Comparison of ENCODE assay signal across 22 cellular contexts in the genomic region with DNA sequence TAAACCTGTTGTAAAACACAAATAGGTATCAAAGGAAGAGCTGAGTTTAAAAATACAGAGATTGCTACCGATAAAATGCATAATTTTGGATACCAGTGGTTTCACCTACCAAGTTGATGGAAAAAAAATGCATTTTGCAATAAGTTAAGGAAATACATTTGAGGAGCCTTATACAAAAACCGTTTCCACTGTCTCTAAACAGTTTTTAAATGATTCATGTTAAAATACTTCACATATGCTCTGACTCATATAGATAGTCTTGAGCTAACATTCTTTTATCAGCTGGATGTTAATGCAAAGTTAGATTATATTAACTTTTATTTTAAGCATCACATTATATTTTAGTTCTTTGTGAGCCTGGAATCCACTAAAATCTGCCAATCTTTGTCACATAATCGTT. TPM values are rescaled to one million over a fixed set of nuclear protein-coding genes. Genes with fewer than 3 reads are reported as not detected.
DNase-seq lines count a peak whose midpoint lies in the region; ATAC-seq and TF ChIP-seq lines count a peak whose summit lies in the region.
"Had no signal": no experiment of that assay in that cellular context is flagged by ENCODE, and none has a peak within 500 bp of the region (broad histone marks: within the 10 kb centered on the region; RNA-seq: fewer than 3 reads in every experiment).

No MANE protein-coding gene starts in this region.

- WGBS in adrenal gland, 4 donors: 73 to 81% (median 77%) methylated on average over 3 of the region's 3 CpGs

- no TSS peak for BruUV-seq in MCF 10A (replicated peaks; lab: Mats Ljungman, UMichigan)

- H3K9me3 Mint-ChIP-seq in MCF 10A (ENCODE audit: unreplicated experiment) (no peaks in the 10 kb centered on the region), T-cell (no peaks in the 10 kb centered on the region)
- H3K9me3 Mint-ChIP-seq: brain, neural crest cell had no signal

- no peak overlapping the region for H3K4me3 Mint-ChIP-seq in MCF 10A (ENCODE audit: unreplicated experiment)
- no peak overlapping the region for H3K4me3 Mint-ChIP-seq in T-cell
- H3K4me3 Mint-ChIP-seq: brain, neural crest cell had no signal

- H3K36me3 Mint-ChIP-seq in MCF 10A (ENCODE audit: insufficient read depth, unreplicated experiment) (no peaks in the 10 kb centered on the region), T-cell (no peaks in the 10 kb centered on the region)
- H3K36me3 Mint-ChIP-seq: brain had no signal

- H3K27me3 ChIP-seq in breast epithelium (no peaks in the 10 kb centered on the region), adrenal gland (no peaks in the 10 kb centered on the region)
- H3K27me3 ChIP-seq: dorsolateral prefrontal cortex, suprapubic skin had no signal

- POLR2A ChIA-PET in MCF 10A (lab: Yijun Ruan, JAX) (interaction anchor here (0.8 to 1.5 kb wide), 4 partner anchors 41 to 848 kb away, joined by 3 to 5 read pairs (median 3); partner anchors contain the start of gene ANKRD17), T-cell (lab: Charles Lee) (no interaction called here)

- DNase-seq in MCF 10A (ENCODE audit: unreplicated experiment) (peak; percentile 1), breast epithelium (ENCODE audit: low spot score in 2 of 2) (no peak), astrocyte of the spinal cord (ENCODE audit: low read depth, low spot score) (peak; percentile 51), fibroblast of villous mesenchyme (ENCODE audit: low read depth) (peak; percentile 27), OCI-M1 (lab: John Stamatoyannopoulos, UW) (no peak), T-cell (no peak), adrenal gland (no peak)
- no peak for DNase-seq in activated CD4-positive, alpha-beta T cell treated with anti-CD3 and anti-CD28 coated beads for 1 hour
- DNase-seq: activated T-cell treated with anti-CD3 and anti-CD28 coated beads for 4 hours, DMS 273 treated with DMSO at 0.1 percent for 48 hours, dorsolateral prefrontal cortex, left cardiac atrium, MM.1S, NCI-H1694, psoas muscle had no signal

- no peaks in the 10 kb centered on the region for H3K9me3 ChIP-seq in breast epithelium
- H3K9me3 ChIP-seq in adrenal gland (replicated peaks in 1 of 3): no peaks in the 10 kb centered on the region
- H3K9me3 ChIP-seq: psoas muscle, suprapubic skin had no signal

- H3K27ac Mint-ChIP-seq in MCF 10A (ENCODE audit: low read depth, unreplicated experiment): no peak overlapping the region
- H3K27ac Mint-ChIP-seq in T-cell: no peak overlapping the region
- H3K27ac Mint-ChIP-seq: brain had no signal

- CTCF ChIA-PET in MCF 10A (lab: Yijun Ruan, JAX): interaction anchor here (0.6 to 1.9 kb wide), 12 partner anchors 14 to 421 kb away, joined by 3 to 11 read pairs (median 4); partner anchors contain the start of gene ANKRD17
- CTCF ChIA-PET in T-cell (lab: Charles Lee): interaction anchor here in 1 of 2 donors (0.6 kb wide), 1 partner anchor 982 kb away, joined by 3 read pairs; no protein-coding TSS in a partner anchor

- in situ Hi-C loops in astrocyte of the spinal cord (cut with HindIII; ENCODE audit: low sequenced_read_pairs): no loop called here

- TF ChIP-seq POLR2A in breast epithelium (IDR thresholded peaks at IDR 0.05): no peak
- no peak for TF ChIP-seq POLR2A in adrenal gland (IDR thresholded peaks at IDR 0.05)

- no peak for TF ChIP-seq CTCF in MCF 10A (IDR thresholded peaks at IDR 0.05; ENCODE audit: unreplicated experiment)
- TF ChIP-seq CTCF in breast epithelium (IDR thresholded peaks at IDR 0.05): no peak
- TF ChIP-seq CTCF in astrocyte of the spinal cord (IDR thresholded peaks at IDR 0.05; ENCODE audit: low read depth, low read length): no peak
- TF ChIP-seq CTCF in fibroblast of villous mesenchyme (IDR thresholded peaks at IDR 0.05; ENCODE audit: insufficient read depth, low read depth, low read length): no peak
- no peak for TF ChIP-seq CTCF in adrenal gland (IDR thresholded peaks at IDR 0.05)

- H3K36me3 ChIP-seq in breast epithelium: no peaks in the 10 kb centered on the region
- H3K36me3 ChIP-seq in adrenal gland (replicated peaks in 1 of 2): no peaks in the 10 kb centered on the region
- H3K36me3 ChIP-seq: suprapubic skin had no signal

- intact Hi-C loops in MCF 10A (cut with micrococcal nuclease): loop anchor here (2.0 kb wide), 1 partner anchor 50 kb away; the partner anchor contains the start of gene ANKRD17
- intact Hi-C loops in breast epithelium (cut with DNase I; ENCODE audit: low total_unique reads): no loop called here
- intact Hi-C loops in adrenal gland (cut with DNase I): no loop called here

- H3K4me1 Mint-ChIP-seq in MCF 10A (ENCODE audit: insufficient read depth, unreplicated experiment) (peaks cover 11% of the 10 kb centered on the region), T-cell (no peaks in the 10 kb centered on the region)
- H3K4me1 Mint-ChIP-seq: brain, neural crest cell had no signal

- H3K4me1 ChIP-seq in breast epithelium (no peaks in the 10 kb centered on the region), adrenal gland (replicated peaks in 1 of 2) (no peaks in the 10 kb centered on the region)
- H3K4me1 ChIP-seq: psoas muscle, suprapubic skin had no signal

- no peak for ATAC-seq in T-cell (replicated peaks in 1 of 4)
- ATAC-seq: esophagus mucosa, left cardiac atrium, Panc1, psoas muscle had no signal

- H3K27me3 Mint-ChIP-seq in MCF 10A (ENCODE audit: insufficient read depth, unreplicated experiment): no peaks in the 10 kb centered on the region
- H3K27me3 Mint-ChIP-seq in T-cell: no peaks in the 10 kb centered on the region
- H3K27me3 Mint-ChIP-seq: brain had no signal

- no peak overlapping the region for H3K27ac ChIP-seq in breast epithelium
- no peak overlapping the region for H3K27ac ChIP-seq in adrenal gland
- H3K27ac ChIP-seq: 22Rv1, C4-2B, psoas muscle, suprapubic skin had no signal

- H3K4me3 ChIP-seq in breast epithelium: no peak overlapping the region
- H3K4me3 ChIP-seq in astrocyte of the spinal cord (ENCODE audit: low read depth, low read length): no peak overlapping the region
- H3K4me3 ChIP-seq in fibroblast of villous mesenchyme (ENCODE audit: low read depth, low read length): no peak overlapping the region
- no peak overlapping the region for H3K4me3 ChIP-seq in adrenal gland
- H3K4me3 ChIP-seq: dorsolateral prefrontal cortex, psoas muscle, suprapubic skin had no signal

RNA-seq across cellular contexts. Expression of gene ANKRD17, which starts 50.6 kb away (rescaled TPM):
- total RNA-seq in MCF 10A (2022) (62.8 and 65.7 TPM in 2 replicates), breast epithelium (10 to 100 TPM; 53.0 to 81.4 (median 69.2) TPM), fibroblast of villous mesenchyme (53.5 and 80.7 TPM in 2 replicates), T-cell (10 to 100 TPM; 48.6 to 63.8 (median 51.8) TPM), adrenal gland (10 to 100 TPM; 37.7 to 57.1 (median 51.3) TPM)
- polyA plus RNA-seq in adrenal gland: 10 to 100 TPM; 13.3 to 52.8 (median 14.5) TPM

Comparison
In these comparisons a context has a peak if more than half of its experiments do, and no peak if none do; other contexts are left out.
1. DNase-seq: peak in MCF 10A (single experiment), astrocyte of the spinal cord (single experiment) and fibroblast of villous mesenchyme (single experiment); none in breast epithelium (0 of 2), OCI-M1 (single experiment), T-cell (0 of 34), adrenal gland (0 of 7) and activated CD4-positive, alpha-beta T cell treated with anti-CD3 and anti-CD28 coated beads for 1 hour (single experiment).